1 cellular context compared by ENCODE assay signal in the genomic region with DNA sequence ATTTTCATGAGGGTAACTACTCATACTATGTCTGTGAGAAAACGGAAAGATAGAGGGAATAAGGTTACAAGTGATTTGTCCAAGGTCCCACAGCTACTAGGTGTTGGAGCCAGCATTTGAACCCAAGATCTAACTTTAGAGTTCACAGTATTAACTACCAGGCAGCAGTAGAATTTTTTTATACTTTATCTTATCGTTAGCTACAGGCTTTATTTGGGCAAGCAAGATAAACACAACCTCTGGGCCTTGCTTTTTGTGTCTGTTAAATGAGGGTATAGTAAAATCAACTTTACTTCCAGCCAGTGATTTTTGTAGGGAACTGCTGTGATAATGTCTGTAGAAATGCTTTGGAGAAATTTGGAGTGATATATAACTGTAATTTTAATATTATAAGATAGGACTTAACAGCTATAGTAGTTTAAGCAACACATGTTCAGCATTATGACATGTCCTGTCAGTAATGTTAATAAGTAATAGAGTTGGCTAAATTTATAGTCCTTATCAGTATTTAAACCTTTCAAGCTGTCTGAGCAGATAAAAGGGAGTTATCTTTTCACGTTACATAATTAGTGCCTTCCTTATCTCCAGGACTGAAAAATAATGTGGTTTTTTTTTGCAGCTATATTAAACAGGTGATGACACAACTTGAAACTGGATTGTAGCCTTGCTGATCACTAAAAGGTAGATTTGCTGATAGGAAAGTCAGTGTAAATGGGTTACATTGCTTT.
TF ChIP-seq lines count a peak whose summit lies in the region.

No MANE protein-coding gene starts in this region.

TF ChIP-seq in K562, 482 proteins besides CTCF, POLR2A, EP300 and RAD21 (continues in another document):
- TF ChIP-seq CXXC5 (CRISPR knock-in tag; IDR thresholded peaks at IDR 0.05), result peak; percentile 91
- no peak for TF ChIP-seq EWSR1 (IDR thresholded peaks at IDR 0.05; ENCODE audit: borderline replicate concordance, low read depth, partially characterized antibody)
- peak in 1 of 2 experiments; percentile 29; a peak in 1 of 4 replicates for TF ChIP-seq FOXA3 (CRISPR knock-in tag; conservative IDR thresholded peaks at IDR 0.05 in 1 of 2, IDR thresholded peaks at IDR 0.05 in 1 of 2)
- peak; percentile 86 for TF ChIP-seq ZEB2 (IDR thresholded peaks at IDR 0.05)
- peak; percentile 8; the same call in 1 of the 2 replicates for TF ChIP-seq LEF1 (IDR thresholded peaks at IDR 0.05)
- TF ChIP-seq BHLHE40 (IDR thresholded peaks at IDR 0.05; ENCODE audit: low read length), result no peak
- TF ChIP-seq FOXM1 (IDR thresholded peaks at IDR 0.05; ENCODE audit: low read depth), result peak; percentile 71; the same call in 1 of the 2 replicates
- TF ChIP-seq FOXM1 (CRISPR knock-in tag; IDR thresholded peaks at IDR 0.05; ENCODE audit: low read depth), result no peak
- TF ChIP-seq PML (IDR thresholded peaks at IDR 0.05; ENCODE audit: low read length), result peak; percentile 64; the same call in 1 of the 2 replicates
- TF ChIP-seq, protein P1, sequence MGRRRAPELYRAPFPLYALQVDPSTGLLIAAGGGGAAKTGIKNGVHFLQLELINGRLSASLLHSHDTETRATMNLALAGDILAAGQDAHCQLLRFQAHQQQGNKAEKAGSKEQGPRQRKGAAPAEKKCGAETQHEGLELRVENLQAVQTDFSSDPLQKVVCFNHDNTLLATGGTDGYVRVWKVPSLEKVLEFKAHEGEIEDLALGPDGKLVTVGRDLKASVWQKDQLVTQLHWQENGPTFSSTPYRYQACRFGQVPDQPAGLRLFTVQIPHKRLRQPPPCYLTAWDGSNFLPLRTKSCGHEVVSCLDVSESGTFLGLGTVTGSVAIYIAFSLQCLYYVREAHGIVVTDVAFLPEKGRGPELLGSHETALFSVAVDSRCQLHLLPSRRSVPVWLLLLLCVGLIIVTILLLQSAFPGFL (CRISPR knock-in tag; IDR thresholded peaks at IDR 0.05), result no peak
- no peak for TF ChIP-seq NCOA2 (IDR thresholded peaks at IDR 0.05; ENCODE audit: partially characterized antibody in 2 of 2)
- 0 out of 2 replicates have a peak, but pooled peaks have one; percentile 48 for TF ChIP-seq MEF2D (tag; conservative IDR thresholded peaks at IDR 0.05; ENCODE audit: low read depth)
- peak; percentile 39; the same call in 1 of the 2 replicates for TF ChIP-seq MTA2 (IDR thresholded peaks at IDR 0.05; ENCODE audit: low read depth)
- peak; percentile 62 for TF ChIP-seq NCOR1 (IDR thresholded peaks at IDR 0.05)
- no peak for TF ChIP-seq TCF7L2 (IDR thresholded peaks at IDR 0.05; ENCODE audit: low read depth, low read length)
- TF ChIP-seq POLR3A (IDR thresholded peaks at IDR 0.05; ENCODE audit: borderline replicate concordance, extremely low read depth, insufficient read depth, insufficient read length), result no peak
- TF ChIP-seq ARID1B (IDR thresholded peaks at IDR 0.05), result peak; percentile 83
- TF ChIP-seq SMARCE1 (IDR thresholded peaks at IDR 0.05), result peak; percentile 86; the same call in 1 of the 2 replicates
- TF ChIP-seq KDM1A (IDR thresholded peaks at IDR 0.05), result peak; percentile 65 to 80
- TF ChIP-seq ZNF41 (CRISPR knock-in tag; conservative IDR thresholded peaks at IDR 0.05), result no peak
- TF ChIP-seq FOSL1 (tag; conservative IDR thresholded peaks at IDR 0.05), result peak; percentile 59
- TF ChIP-seq MEIS2 (IDR thresholded peaks at IDR 0.05; ENCODE audit: partially characterized antibody), result peak; percentile 96
- TF ChIP-seq STAT5B (CRISPR knock-in tag; IDR thresholded peaks at IDR 0.05), result no peak
- peak; percentile 82 for TF ChIP-seq TAL1 (IDR thresholded peaks at IDR 0.05)
- peak; percentile 78 for TF ChIP-seq CBFA2T3 (IDR thresholded peaks at IDR 0.05)
- TF ChIP-seq HEY1 (CRISPR knock-in tag; IDR thresholded peaks at IDR 0.05; ENCODE audit: borderline replicate concordance), result 0 out of 2 replicates have a peak, but pooled peaks have one; percentile 55
- TF ChIP-seq HLTF (IDR thresholded peaks at IDR 0.05), result no peak
- peak; percentile 82 for TF ChIP-seq TEAD4 (IDR thresholded peaks at IDR 0.05; ENCODE audit: low read length)
- TF ChIP-seq TEAD4 (CRISPR knock-in tag; IDR thresholded peaks at IDR 0.05; ENCODE audit: borderline replicate concordance), result no peak
- TF ChIP-seq POLR2AphosphoS5 (IDR thresholded peaks at IDR 0.05; ENCODE audit: control insufficient read depth, insufficient read depth, low read depth, low read length), result no peak
- 0 out of 2 replicates have a peak, but pooled peaks have one; percentile 12 for TF ChIP-seq SMAD3 (CRISPR knock-in tag; conservative IDR thresholded peaks at IDR 0.05)
- TF ChIP-seq YBX1 (IDR thresholded peaks at IDR 0.05), result no peak
- no peak for TF ChIP-seq MAX (CRISPR knock-in tag; IDR thresholded peaks at IDR 0.05)
- TF ChIP-seq, protein P2, sequence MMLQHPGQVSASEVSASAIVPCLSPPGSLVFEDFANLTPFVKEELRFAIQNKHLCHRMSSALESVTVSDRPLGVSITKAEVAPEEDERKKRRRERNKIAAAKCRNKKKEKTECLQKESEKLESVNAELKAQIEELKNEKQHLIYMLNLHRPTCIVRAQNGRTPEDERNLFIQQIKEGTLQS (IDR thresholded peaks at IDR 0.05), result peak; percentile 17; the same call in 1 of the 2 replicates
- TF ChIP-seq, protein P2 (CRISPR knock-in tag; conservative IDR thresholded peaks at IDR 0.05), result no peak
- TF ChIP-seq CCNT2 (IDR thresholded peaks at IDR 0.05; ENCODE audit: borderline replicate concordance, extremely low read depth, insufficient read length, low read depth, low read length), result peak; percentile 63
- no peak for TF ChIP-seq ZBTB49 (CRISPR knock-in tag; IDR thresholded peaks at IDR 0.05; ENCODE audit: borderline replicate concordance)
- TF ChIP-seq DACH1 (IDR thresholded peaks at IDR 0.05; ENCODE audit: partially characterized antibody), result peak; percentile 15
- TF ChIP-seq PKNOX1 (IDR thresholded peaks at IDR 0.05), result peak; percentile 81
- no peak for TF ChIP-seq E2F5 (CRISPR knock-in tag; IDR thresholded peaks at IDR 0.05)
- TF ChIP-seq ADNP (tag; IDR thresholded peaks at IDR 0.05), result peak; percentile 73; the same call in 1 of the 2 replicates
- no peak for TF ChIP-seq ZNF583 (CRISPR knock-in tag; IDR thresholded peaks at IDR 0.05)
- TF ChIP-seq SMARCB1 (IDR thresholded peaks at IDR 0.05; ENCODE audit: insufficient read length, low read depth), result no peak
- TF ChIP-seq CEBPB (tag; IDR thresholded peaks at IDR 0.05), result no peak
- TF ChIP-seq PBX2 (CRISPR knock-in tag; IDR thresholded peaks at IDR 0.05; ENCODE audit: low read depth), result no peak
- peak; percentile 87 for TF ChIP-seq PBX2 (tag; conservative IDR thresholded peaks at IDR 0.05; ENCODE audit: low read depth)
- peak; percentile 76; the same call in 1 of the 2 replicates for TF ChIP-seq SMARCC2 (IDR thresholded peaks at IDR 0.05; ENCODE audit: low read depth)
- TF ChIP-seq, protein P3, sequence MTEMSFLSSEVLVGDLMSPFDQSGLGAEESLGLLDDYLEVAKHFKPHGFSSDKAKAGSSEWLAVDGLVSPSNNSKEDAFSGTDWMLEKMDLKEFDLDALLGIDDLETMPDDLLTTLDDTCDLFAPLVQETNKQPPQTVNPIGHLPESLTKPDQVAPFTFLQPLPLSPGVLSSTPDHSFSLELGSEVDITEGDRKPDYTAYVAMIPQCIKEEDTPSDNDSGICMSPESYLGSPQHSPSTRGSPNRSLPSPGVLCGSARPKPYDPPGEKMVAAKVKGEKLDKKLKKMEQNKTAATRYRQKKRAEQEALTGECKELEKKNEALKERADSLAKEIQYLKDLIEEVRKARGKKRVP (CRISPR knock-in tag; IDR thresholded peaks at IDR 0.05), result peak; percentile 70
- no peak for TF ChIP-seq ZNF239 (CRISPR knock-in tag; IDR thresholded peaks at IDR 0.05)
- peak; percentile 69 for TF ChIP-seq DPF2 (IDR thresholded peaks at IDR 0.05)
- peak; percentile 47; the same call in 1 of the 2 replicates for TF ChIP-seq SMARCA4 (IDR thresholded peaks at IDR 0.05)
- TF ChIP-seq ZNF311 (CRISPR knock-in tag; IDR thresholded peaks at IDR 0.05), result no peak
- TF ChIP-seq, protein P4, sequence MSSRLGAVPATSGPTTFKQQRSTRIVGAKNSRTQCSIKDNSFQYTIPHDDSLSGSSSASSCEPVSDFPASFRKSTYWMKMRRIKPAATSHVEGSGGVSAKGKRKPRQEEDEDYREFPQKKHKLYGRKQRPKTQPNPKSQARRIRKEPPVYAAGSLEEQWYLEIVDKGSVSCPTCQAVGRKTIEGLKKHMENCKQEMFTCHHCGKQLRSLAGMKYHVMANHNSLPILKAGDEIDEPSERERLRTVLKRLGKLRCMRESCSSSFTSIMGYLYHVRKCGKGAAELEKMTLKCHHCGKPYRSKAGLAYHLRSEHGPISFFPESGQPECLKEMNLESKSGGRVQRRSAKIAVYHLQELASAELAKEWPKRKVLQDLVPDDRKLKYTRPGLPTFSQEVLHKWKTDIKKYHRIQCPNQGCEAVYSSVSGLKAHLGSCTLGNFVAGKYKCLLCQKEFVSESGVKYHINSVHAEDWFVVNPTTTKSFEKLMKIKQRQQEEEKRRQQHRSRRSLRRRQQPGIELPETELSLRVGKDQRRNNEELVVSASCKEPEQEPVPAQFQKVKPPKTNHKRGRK (tag; IDR thresholded peaks at IDR 0.05), result no peak
- TF ChIP-seq TRIM24 (IDR thresholded peaks at IDR 0.05), result peak in 1 of 2 experiments; percentile 67; a peak in 1 of 4 replicates
- no peak for TF ChIP-seq RBM34 (IDR thresholded peaks at IDR 0.05; ENCODE audit: borderline replicate concordance, insufficient read depth, low read length)
- TF ChIP-seq ZNF384 (IDR thresholded peaks at IDR 0.05; ENCODE audit: low read depth, low read length), result peak; percentile 59; the same call in 1 of the 2 replicates
- no peak for TF ChIP-seq MBD2 (IDR thresholded peaks at IDR 0.05; ENCODE audit: borderline replicate concordance, low read depth)
- TF ChIP-seq TCF3 (CRISPR knock-in tag; IDR thresholded peaks at IDR 0.05), result peak; percentile 69
- TF ChIP-seq TBL1XR1 (IDR thresholded peaks at IDR 0.05; ENCODE audit: low read length in 2 of 2), result peak in 1 of 2 experiments; percentile 43; a peak in 1 of 4 replicates
- peak; percentile 46 for TF ChIP-seq HDAC3 (IDR thresholded peaks at IDR 0.05; ENCODE audit: borderline replicate concordance, partially characterized antibody)
- no peak for TF ChIP-seq HNRNPK (IDR thresholded peaks at IDR 0.05; ENCODE audit: low read depth, low read length, poor library complexity, severe bottlenecking)
- no peak for TF ChIP-seq FOXJ3 (CRISPR knock-in tag; IDR thresholded peaks at IDR 0.05)
- TF ChIP-seq PURB (CRISPR knock-in tag; IDR thresholded peaks at IDR 0.05; ENCODE audit: low read depth), result no peak
- TF ChIP-seq NR2F6 (CRISPR knock-in tag; IDR thresholded peaks at IDR 0.05), result no peak
